ENCODE assay signal across 20 cellular contexts in the genomic region with DNA sequence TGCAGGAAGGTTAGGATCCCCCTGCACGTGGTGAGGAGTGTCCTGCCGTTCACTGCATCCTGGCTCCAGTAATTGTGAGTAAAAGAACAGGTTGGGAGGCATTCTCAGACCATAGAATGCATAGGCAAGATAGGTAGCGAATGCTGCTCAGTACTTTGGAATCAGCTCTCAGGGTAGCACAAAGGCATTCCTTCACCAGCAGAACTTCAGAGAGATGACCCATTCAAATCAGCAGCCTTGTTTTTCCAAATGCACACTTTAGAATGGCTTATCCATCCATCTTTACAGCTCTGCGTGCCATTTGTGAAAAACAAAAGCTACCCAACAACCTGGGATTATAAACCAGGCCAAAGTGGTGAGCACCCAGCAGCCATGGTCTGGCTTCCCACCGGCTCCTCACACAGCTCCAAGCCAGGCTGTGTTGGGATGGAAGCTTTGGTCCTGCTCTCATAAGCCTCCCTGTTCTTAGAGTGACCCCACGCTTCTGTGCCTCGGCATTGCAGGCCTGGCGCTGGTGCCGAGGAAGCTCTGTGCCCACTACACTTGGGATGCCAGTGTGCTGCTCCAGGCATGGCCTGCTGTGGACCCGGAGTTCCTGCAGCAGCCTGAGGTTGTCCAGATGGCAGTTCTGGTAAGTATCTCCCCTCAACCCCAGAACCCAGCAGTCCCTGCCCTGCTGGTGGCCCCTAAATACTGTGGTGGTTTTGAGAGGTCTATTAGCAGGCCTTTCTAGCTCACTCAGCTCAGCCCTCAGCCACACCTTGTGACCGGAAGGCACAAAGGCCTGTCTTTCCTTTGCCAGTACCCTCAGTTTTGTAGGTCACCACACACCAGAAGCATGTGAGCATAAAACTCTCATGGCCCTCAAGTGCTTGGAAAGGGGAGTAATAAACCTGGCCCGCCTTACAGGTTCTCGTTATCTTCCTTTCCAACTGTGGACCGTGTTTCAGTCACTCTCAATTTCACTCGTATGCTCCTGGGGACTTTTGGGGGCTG. TPM values are rescaled to one million over a fixed set of nuclear protein-coding genes. Genes with fewer than 3 reads are reported as not detected.
DNase-seq lines count a peak whose midpoint lies in the region; ATAC-seq, FAIRE-seq and TF ChIP-seq lines count a peak whose summit lies in the region.
"Had no signal": no experiment of that assay in that cellular context is flagged by ENCODE, and none has a peak within 500 bp of the region (broad histone marks: within the 10 kb centered on the region; RNA-seq: fewer than 3 reads in every experiment).

No MANE protein-coding gene starts in this region.

- H3K4ac ChIP-seq in H1 (replicated peaks; ENCODE audit: insufficient read length, low read depth, low read length) (no peak overlapping the region), neuronal stem cell (ENCODE audit: low read length) (no peak overlapping the region)

- no peaks in the 10 kb centered on the region for H3K79me1 ChIP-seq in H1 (ENCODE audit: low read depth, low read length)
- peaks cover 1% of the 10 kb centered on the region for H3K79me1 ChIP-seq in neuronal stem cell (ENCODE audit: low read depth, low read length)

- H3K36me3 ChIP-seq in H1 (ENCODE audit: control insufficient read depth in 2 of 4, insufficient read depth in 4 of 4, low read length in 3 of 4) (peaks cover 2 to 11% (median 4%) of the 10 kb centered on the region in 4 experiments; a peak in 5 of 8 replicates), neuronal stem cell (replicated peaks in 1 of 2; ENCODE audit: control insufficient read depth in 2 of 2, insufficient read depth in 2 of 2, low read length in 2 of 2) (peaks cover 0 to 33% of the 10 kb centered on the region in 2 donors)
- H3K36me3 ChIP-seq: MG63 had no signal

- H3K27ac ChIP-seq in H1 (ENCODE audit: low read depth, low read length), result no peak overlapping the region; the same call in 1 of the 2 replicates
- H3K27ac ChIP-seq in neuronal stem cell (replicated peaks; ENCODE audit: low read length), result no peak overlapping the region
- H3K27ac ChIP-seq: C4-2B, Peyer's patch had no signal

- H2BK20ac ChIP-seq in H1 (ENCODE audit: low read length), result no peak overlapping the region

- peak; percentile 47 for DNase-seq in Ammon's horn (ENCODE audit: low spot score)
- no peak for DNase-seq in H1 (ENCODE audit: low read depth in 1 of 2, low spot score in 2 of 2)
- peak; percentile 71 for DNase-seq in islet precursor cell
- DNase-seq in neuronal stem cell (ENCODE audit: low spot score), result no peak
- no peak for DNase-seq in activated gamma-delta T cell (lab: John Stamatoyannopoulos, UW)
- no peak for DNase-seq in HuH-7.5 (ENCODE audit: low spot score)
- DNase-seq in NCI-H446 (lab: John Stamatoyannopoulos, UW), result no peak
- DNase-seq: DMS79, GDM1, GOT3, HFFc6, MG63, NCI-H1092 treated with DMSO at 0.1 percent for 48 hours, NCI-H1694 treated with DMSO at 0.1 percent for 48 hours, NCI-H510A treated with DMSO at 0.1 percent for 48 hours, Peyer's patch, SIG-M5 had no signal

- peak in 1 of 3 experiments; percentile 2; a peak in 1 of 4 replicates for TF ChIP-seq CTCF in H1 (IDR thresholded peaks at IDR 0.05; ENCODE audit: control extremely low read depth in 1 of 3, insufficient read depth in 1 of 3, low read depth in 1 of 3, low read length in 3 of 3)

- H3K4me2 ChIP-seq in H1 (ENCODE audit: insufficient read depth in 1 of 2, low read depth in 2 of 2, low read length in 2 of 2) (no peak overlapping the region), neuronal stem cell (ENCODE audit: insufficient read depth, low read length, poor library complexity, severe bottlenecking) (no peak overlapping the region)

- no peak overlapping the region for H2BK5ac ChIP-seq in H1 (ENCODE audit: low read depth, low read length)
- peak overlapping the region; percentile 0 for H2BK5ac ChIP-seq in neuronal stem cell (ENCODE audit: low read length)

- H3K79me2 ChIP-seq in H1 (ENCODE audit: control insufficient read depth in 1 of 2, insufficient read depth in 2 of 2, low read length in 2 of 2), result no peaks in the 10 kb centered on the region

- H4K91ac ChIP-seq in H1 (replicated peaks; ENCODE audit: insufficient read length, low read length) (no peak overlapping the region), neuronal stem cell (ENCODE audit: low read depth, low read length, poor library complexity) (no peak overlapping the region)

- H3K9me3 ChIP-seq in H1 (ENCODE audit: insufficient read depth in 2 of 2, low read depth in 1 of 2, low read length in 1 of 2) (no peaks in the 10 kb centered on the region), neuronal stem cell (replicated peaks in 1 of 2; ENCODE audit: control insufficient read depth in 2 of 2, insufficient read depth in 1 of 2, low read depth in 1 of 2, low read length in 2 of 2) (no peaks in the 10 kb centered on the region)
- H3K9me3 ChIP-seq: MG63, Peyer's patch had no signal

- H3K27me3 ChIP-seq in H1 (replicated peaks in 1 of 4; ENCODE audit: control insufficient read depth in 3 of 4, extremely low read depth in 1 of 4, insufficient read depth in 3 of 4, low read length in 3 of 4) (no peaks in the 10 kb centered on the region), neuronal stem cell (ENCODE audit: control insufficient read depth in 3 of 3, insufficient read depth in 3 of 3, low read depth in 1 of 3, low read length in 3 of 3) (no peaks in the 10 kb centered on the region)
- H3K27me3 ChIP-seq: MG63, Peyer's patch had no signal

- H2BK15ac ChIP-seq in H1 (ENCODE audit: low read length) (no peak overlapping the region), neuronal stem cell (ENCODE audit: low read length) (no peak overlapping the region)

- H3K14ac ChIP-seq in H1 (ENCODE audit: insufficient read length) (no peak overlapping the region), neuronal stem cell (ENCODE audit: low read length) (peak overlapping the region; percentile 72)

- no peak overlapping the region for H3K9ac ChIP-seq in H1 (replicated peaks in 1 of 4; ENCODE audit: extremely low read depth in 1 of 4, low read depth in 3 of 4, low read length in 3 of 4)
- H3K9ac ChIP-seq in neuronal stem cell (ENCODE audit: low read depth, low read length, poor library complexity), result no peak overlapping the region

- no peak for TF ChIP-seq EP300 in H1 (IDR thresholded peaks at IDR 0.05; ENCODE audit: borderline replicate concordance in 1 of 2, low read depth in 2 of 2, low read length in 2 of 2)

- no peaks in the 10 kb centered on the region for H3K4me1 ChIP-seq in H1 (replicated peaks in 1 of 4; ENCODE audit: control insufficient read depth in 3 of 4, insufficient read depth in 4 of 4, low read length in 3 of 4)
- H3K4me1 ChIP-seq in neuronal stem cell (ENCODE audit: control insufficient read depth in 2 of 2, insufficient read depth in 1 of 2, low read depth in 1 of 2, low read length in 2 of 2), result peaks cover 0 to 11% of the 10 kb centered on the region in 2 donors
- H3K4me1 ChIP-seq: Peyer's patch had no signal

- ATAC-seq in GM21786 (IDR thresholded peaks at IDR 0.05; ENCODE audit: unreplicated experiment), result no peak

- H2AK5ac ChIP-seq in H1 (ENCODE audit: low read depth, low read length) (no peak overlapping the region), neuronal stem cell (ENCODE audit: low read depth, low read length) (no peak overlapping the region)

- H3K4me3 ChIP-seq in H1 (ENCODE audit: extremely low read depth in 1 of 4, insufficient read depth in 2 of 4, low read depth in 3 of 4, low read length in 4 of 4), result no peak overlapping the region
- H3K4me3 ChIP-seq in neuronal stem cell (ENCODE audit: low read length in 2 of 2), result no peak overlapping the region
- H3K4me3 ChIP-seq: MG63, Peyer's patch had no signal

- H3K56ac ChIP-seq in H1 (replicated peaks; ENCODE audit: insufficient read length, low read depth, low read length), result no peak overlapping the region

- H2AFZ ChIP-seq in H1 (ENCODE audit: low read length) (no peak overlapping the region), neuronal stem cell (ENCODE audit: low read length) (no peak overlapping the region)

- TF ChIP-seq RAD21 in H1 (IDR thresholded peaks at IDR 0.05 in 1 of 2, conservative IDR thresholded peaks at IDR 0.05 in 1 of 2; ENCODE audit: low read depth in 2 of 2, low read length in 2 of 2), result peak; percentile 14 to 20; a peak in 2 of 4 replicates

- no peak overlapping the region for H4K8ac ChIP-seq in H1 (ENCODE audit: extremely low read depth, insufficient read depth, low read length)
- no peak overlapping the region for H4K8ac ChIP-seq in neuronal stem cell (ENCODE audit: low read depth, low read length)

- H3K18ac ChIP-seq in H1 (ENCODE audit: extremely low read depth, low read length) (no peak overlapping the region), neuronal stem cell (ENCODE audit: low read length) (no peak overlapping the region)

- peaks cover 0 to 2% of the 10 kb centered on the region in 2 experiments for H4K20me1 ChIP-seq in H1 (replicated peaks in 1 of 2; ENCODE audit: control insufficient read depth in 1 of 2, insufficient read depth in 2 of 2, low read length in 2 of 2)

- no peak overlapping the region for H2BK12ac ChIP-seq in H1 (ENCODE audit: low read depth, low read length)
- H2BK12ac ChIP-seq in neuronal stem cell (ENCODE audit: low read length), result no peak overlapping the region

- no peak for TF ChIP-seq POLR2A in H1 (IDR thresholded peaks at IDR 0.05; ENCODE audit: control extremely low read depth in 1 of 2, low read depth in 2 of 2, low read length in 2 of 2)

- no peaks in the 10 kb centered on the region; the same call in 1 of the 2 replicates for H3K23me2 ChIP-seq in H1 (ENCODE audit: low read depth, low read length)

- POLR2A ChIA-PET in H1 (lab: Charles Lee; ENCODE audit: partially characterized antibody), result interaction anchor here (1.5 kb wide), 1 partner anchor 9 kb away, joined by 5 read pairs; no protein-coding TSS in a partner anchor

- H3K23ac ChIP-seq in H1 (ENCODE audit: insufficient read length) (no peak overlapping the region), neuronal stem cell (ENCODE audit: low read depth, low read length, poor library complexity) (peak overlapping the region; percentile 10)

- no peak overlapping the region for H2BK120ac ChIP-seq in H1 (replicated peaks; ENCODE audit: low read depth, low read length)
- H2BK120ac ChIP-seq in neuronal stem cell (ENCODE audit: low read depth, low read length), result no peak overlapping the region

- 92% methylated on average over 15 of the region's 15 CpGs; no CpG with 5 or more reads in 1 of the 2 experiments for WGBS in H1 (ENCODE audit: extremely low coverage in 1 of 2, insufficient coverage in 1 of 2, insufficient read length in 1 of 2, insufficient replicate concordance in 2 of 2, low coverage in 1 of 2, low lambda C conversion rate in 2 of 2, missing lambda C conversion rate in 1 of 2), 2 experiments
- no CpG with 5 or more reads among the region's 15 CpGs for WGBS in neuronal stem cell (ENCODE audit: extremely low coverage in 2 of 2, insufficient read length in 2 of 2, insufficient replicate concordance in 1 of 2), 2 donors

- FAIRE-seq in H1 (lab: Jason Lieb, UNC), result no peak
- FAIRE-seq: GM12892 had no signal

- no peak overlapping the region for H4K5ac ChIP-seq in H1 (ENCODE audit: insufficient read length, low read depth, low read length)

- CTCF ChIA-PET in H1 (lab: Charles Lee; ENCODE audit: partially characterized antibody), result interaction anchor here (0.6 to 1.5 kb wide), 10 partner anchors 9 to 501 kb away, joined by 3 to 7 read pairs (median 3); no protein-coding TSS in a partner anchor

RNA-seq across cellular contexts. Expression of gene LIMD1, which starts 52.9 kb away (rescaled TPM):
- total RNA-seq in H1 (2021; fragmentation: NEBNext Ultra II Directional; extraction: Animal tissue kit (Norgen Biotek cat#: 25700)), result 29.7 and 33.6 TPM in 2 replicates
- polyA plus RNA-seq in H1 (2011; rRNA removed), result 11.4 and 13.5 TPM in 2 replicates
- 12.3 TPM for polyA plus RNA-seq in H1 (2011; cell fraction: cytosol; rRNA removed)
- polyA plus RNA-seq in H1 (2011; cell fraction: nucleus; rRNA removed), result 28.9 TPM
- polyA plus RNA-seq in H1 (2012, experiment 1 of 2), result 11.8 to 21.0 TPM (median 15.1 TPM) in 4 replicates
- 6.2 TPM for polyA plus RNA-seq in H1 (2012, experiment 2 of 2)
- 9.1 TPM for polyA plus RNA-seq in H1 (2013, experiment 1 of 2)
- 8.6 TPM for polyA plus RNA-seq in H1 (2013, experiment 2 of 2)
- 59.1 and 59.3 TPM in 2 replicates for polyA minus RNA-seq in H1 (2011; rRNA and poly(A)+ RNA removed)
- polyA minus RNA-seq in H1 (2011; cell fraction: cytosol; rRNA and poly(A)+ RNA removed), result 23.7 TPM
- 26.6 TPM for polyA minus RNA-seq in H1 (2011; cell fraction: nucleus; rRNA and poly(A)+ RNA removed)
- 5.5 TPM for polyA plus RNA-seq in neuronal stem cell (2013, experiment 1 of 2)
- 5.7 TPM for polyA plus RNA-seq in neuronal stem cell (2013, experiment 2 of 2)

Comparison
In these comparisons a context has a peak if more than half of its experiments do, and no peak if none do; other contexts are left out.
1. DNase-seq: peak in Ammon's horn (single experiment) and islet precursor cell (single experiment); none in H1 (0 of 2), neuronal stem cell (single experiment), activated gamma-delta T cell (single experiment), HuH-7.5 (single experiment) and NCI-H446 (0 of 2).